Comparison of ENCODE assay signal across 22 cellular contexts in the genomic region with DNA sequence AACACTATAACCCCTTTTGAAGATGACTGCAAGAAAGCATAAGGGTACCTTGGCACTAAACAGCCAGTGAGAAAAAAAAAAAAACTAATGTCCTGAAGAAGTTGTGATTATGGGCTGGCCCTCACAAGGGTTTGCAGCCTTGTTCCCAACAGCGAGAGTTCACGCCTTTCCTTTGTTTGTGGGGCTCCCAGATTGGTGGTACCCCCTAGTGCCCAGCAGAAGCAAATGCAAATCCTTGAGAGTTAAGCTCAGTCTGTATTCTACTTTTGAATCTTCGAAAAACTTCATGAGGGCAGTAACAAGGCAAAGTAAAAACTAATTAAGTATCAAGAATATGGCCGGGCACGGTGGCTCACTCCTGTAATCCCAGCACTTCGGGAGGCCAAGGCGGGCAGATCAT.
A peak's percentile ranks its signal among the peaks of the same experiment; 100 is the strongest.
DNase-seq lines count a peak whose midpoint lies in the region; ATAC-seq, FAIRE-seq and TF ChIP-seq lines count a peak whose summit lies in the region.
"Had no signal": no experiment of that assay in that cellular context is flagged by ENCODE, and none has a peak within 500 bp of the region (broad histone marks: within the 10 kb centered on the region; RNA-seq: fewer than 3 reads in every experiment).

No MANE protein-coding gene starts in this region.

- POLR2A ChIA-PET in HepG2 (lab: Yijun Ruan, JAX), result no interaction called here

- H3K36me3 ChIP-seq in HepG2 (replicated peaks in 1 of 2; ENCODE audit: control insufficient read depth in 1 of 2, insufficient read depth in 2 of 2, low read length in 2 of 2), result no peaks in the 10 kb centered on the region
- no peaks in the 10 kb centered on the region for H3K36me3 ChIP-seq in right lobe of liver
- H3K36me3 ChIP-seq: prostate gland had no signal

- H3K4me1 ChIP-seq in HepG2 (ENCODE audit: insufficient read depth, low read length), result no peaks in the 10 kb centered on the region
- no peaks in the 10 kb centered on the region for H3K4me1 ChIP-seq in right lobe of liver
- H3K4me1 ChIP-seq: prostate gland had no signal

- intact Hi-C loops in HepG2 (cut with micrococcal nuclease; ENCODE audit: unreplicated experiment) (no loop called here), right lobe of liver (cut with DNase I) (no loop called here), CD14-positive monocyte (cut with micrococcal nuclease) (no loop called here)

- no peak overlapping the region for H3K4me3 Mint-ChIP-seq in CD14-positive monocyte
- H3K4me3 Mint-ChIP-seq: CD4-positive, alpha-beta memory T cell; IgD-negative memory B cell; natural killer cell; T-helper 2 cell treated with Interferon-gamma antibody and Interleukin-4, amounts not matched to agents 5 μg/mL and 100 μg/mL, for 36 hours had no signal

- TF ChIP-seq CTCF in HepG2 (CRISPR knock-in tag; IDR thresholded peaks at IDR 0.05), result peak; percentile 45
- peak in 1 of 4 donors; percentile 17 for TF ChIP-seq CTCF in right lobe of liver (IDR thresholded peaks at IDR 0.05)
- TF ChIP-seq CTCF in cardiac fibroblast (IDR thresholded peaks at IDR 0.05; ENCODE audit: low read depth, low read length), result peak; percentile 16
- no peak for TF ChIP-seq CTCF in CD14-positive monocyte (IDR thresholded peaks at IDR 0.05)

- no peak for TF ChIP-seq EP300 in HepG2 (IDR thresholded peaks at IDR 0.05; ENCODE audit: low read depth in 2 of 2, low read length in 2 of 2)
- TF ChIP-seq EP300 in HepG2 (CRISPR knock-in tag; IDR thresholded peaks at IDR 0.05; ENCODE audit: borderline replicate concordance), result no peak

- peaks cover 0 to 6% (median 3%) of the 10 kb centered on the region in 7 donors for H3K9me3 Mint-ChIP-seq in CD14-positive monocyte

- H3K79me2 ChIP-seq in HepG2 (ENCODE audit: insufficient read depth, low read length), result no peaks in the 10 kb centered on the region

- DNase-seq in HepG2 (ENCODE audit: low spot score), result peak; percentile 3
- DNase-seq in right lobe of liver, result no peak
- DNase-seq in MV-4-11 (lab: John Stamatoyannopoulos, UW), result peak; percentile 12
- no peak for DNase-seq in cardiac fibroblast (ENCODE audit: low read depth in 2 of 2)
- no peak for DNase-seq in CD14-positive monocyte (ENCODE audit: low spot score)
- no peak for DNase-seq in activated effector memory CD4-positive, alpha-beta T cell treated with Interleukin-2 at 50 U/mL for 16 hours
- no peak for DNase-seq in COLO829 (ENCODE audit: low spot score)
- DNase-seq in OCI-M1 (lab: John Stamatoyannopoulos, UW), result no peak
- DNase-seq: activated CD4-positive, alpha-beta T cell treated with anti-CD3 and anti-CD28 coated beads for 4 hours; activated CD8-positive, alpha-beta memory T cell treated with anti-CD3 and anti-CD28 coated beads, Interleukin-2, amount 50 U/mL, for 48 hours; activated naive CD4-positive, alpha-beta T cell; CD4-positive, alpha-beta memory T cell; dermis blood vessel endothelial cell; natural killer cell; NCI-H1417; stimulated activated naive CD8-positive, alpha-beta T cell treated with anti-CD3 and anti-CD28 coated beads, Interleukin-15, Interleukin-2, amounts not matched to agents 100 U/mL and 50 U/mL, for 24 hours; trophoblast cell had no signal

- 28% methylated on average over 7 of the region's 7 CpGs for WGBS in HepG2 (ENCODE audit: low lambda C conversion rate)
- 85% methylated on average over 6 of the region's 7 CpGs for WGBS in right lobe of liver (ENCODE audit: insufficient coverage, low coverage, low lambda C conversion rate, missing lambda C conversion rate)

- H3K36me3 Mint-ChIP-seq in CD14-positive monocyte, result no peaks in the 10 kb centered on the region
- H3K36me3 Mint-ChIP-seq: CD4-positive, alpha-beta memory T cell; IgD-negative memory B cell; natural killer cell had no signal

- no peak overlapping the region for H3K9ac ChIP-seq in HepG2 (ENCODE audit: insufficient read depth, low read depth, low read length)

- CTCF ChIA-PET in HepG2 (lab: Yijun Ruan, JAX; ENCODE audit: low intra/inter-chr PET ratio, low total read pairs), result no interaction called here

- no peaks in the 10 kb centered on the region for H3K27me3 Mint-ChIP-seq in CD14-positive monocyte (ENCODE audit: low read depth in 3 of 3)
- H3K27me3 Mint-ChIP-seq: CD4-positive, alpha-beta memory T cell; IgD-negative memory B cell had no signal

- no peak overlapping the region for H3K4me2 ChIP-seq in HepG2 (ENCODE audit: low read depth, low read length)

- no peaks in the 10 kb centered on the region for H4K20me1 ChIP-seq in HepG2 (ENCODE audit: insufficient read depth, low read length)

- TF ChIP-seq POLR2A in HepG2 (IDR thresholded peaks at IDR 0.05; ENCODE audit: insufficient read depth in 1 of 2, low read depth in 2 of 2, low read length in 2 of 2) (no peak), right lobe of liver (IDR thresholded peaks at IDR 0.05) (no peak)

- H3K27ac ChIP-seq in HepG2 (ENCODE audit: extremely low read length, insufficient read depth, low read length) (no peak overlapping the region), right lobe of liver (no peak overlapping the region)
- H3K27ac ChIP-seq: prostate gland had no signal

- H3K27ac Mint-ChIP-seq in CD14-positive monocyte, result peak overlapping the region in 1 of 7 donors; percentile 42
- H3K27ac Mint-ChIP-seq: IgD-negative memory B cell; natural killer cell; T-helper 2 cell treated with Interferon-gamma antibody and Interleukin-4, amounts not matched to agents 5 μg/mL and 100 μg/mL, for 36 hours had no signal

- no TSS peak for BruUV-seq in HepG2 (replicated peaks; lab: Mats Ljungman, UMichigan)

- H3K4me3 ChIP-seq in HepG2 (replicated peaks in 1 of 3; ENCODE audit: insufficient read depth in 1 of 3, low read depth in 2 of 3, low read length in 3 of 3), result no peak overlapping the region
- H3K4me3 ChIP-seq in right lobe of liver, result no peak overlapping the region
- no peak overlapping the region for H3K4me3 ChIP-seq in cardiac fibroblast (replicated peaks in 1 of 2; ENCODE audit: low read depth in 2 of 2, low read length in 2 of 2)
- H3K4me3 ChIP-seq: lung, prostate gland had no signal

- in situ Hi-C loops in HepG2 (cut with HindIII; ENCODE audit: extremely low pct_ligation_motif_present, low pct_unique_long_range_greater_than_20kb), result no loop called here

- no peak for TF ChIP-seq RAD21 in HepG2 (CRISPR knock-in tag; IDR thresholded peaks at IDR 0.05)

- ATAC-seq in HepG2, result peak; percentile 79
- ATAC-seq in right lobe of liver, result no peak
- ATAC-seq: natural killer cell; stimulated activated naive CD8-positive, alpha-beta T cell treated with anti-CD3 and anti-CD28 coated beads, Interleukin-15, Interleukin-2, amounts not matched to agents 100 U/mL and 50 U/mL, for 24 hours had no signal

- FAIRE-seq in HepG2 (lab: Jason Lieb, UNC), result no peak
- FAIRE-seq: A204.1 had no signal

- no peaks in the 10 kb centered on the region for H3K4me1 Mint-ChIP-seq in CD14-positive monocyte
- H3K4me1 Mint-ChIP-seq: CD4-positive, alpha-beta memory T cell; IgD-negative memory B cell; natural killer cell had no signal

- H3K9me3 ChIP-seq in HepG2 (ENCODE audit: low read length), result no peaks in the 10 kb centered on the region
- no peaks in the 10 kb centered on the region for H3K9me3 ChIP-seq in right lobe of liver
- H3K9me3 ChIP-seq: prostate gland had no signal

- no peak overlapping the region for H2AFZ ChIP-seq in HepG2 (ENCODE audit: low read length)

- no peaks in the 10 kb centered on the region for H3K27me3 ChIP-seq in HepG2 (ENCODE audit: control insufficient read depth in 1 of 2, insufficient read depth in 2 of 2, low read length in 2 of 2)
- no peaks in the 10 kb centered on the region for H3K27me3 ChIP-seq in right lobe of liver

TF ChIP-seq in HepG2, 621 proteins besides CTCF, POLR2A, EP300 and RAD21:
- TF ChIP-seq SMC3 (IDR thresholded peaks at IDR 0.05; ENCODE audit: low read length) (peak; percentile 19; the same call in 1 of the 2 replicates), STAG1 (CRISPR knock-in tag; IDR thresholded peaks at IDR 0.05) (peak; percentile 44; the same call in 1 of the 2 replicates), U2AF2 (IDR thresholded peaks at IDR 0.05; ENCODE audit: low read depth, low read length) (no peak)

Comparison
In these comparisons a context has a peak if more than half of its experiments do, and no peak if none do; other contexts are left out.
1. DNase-seq: peak in HepG2 (single experiment) and MV-4-11 (single experiment); none in right lobe of liver (0 of 3), cardiac fibroblast (0 of 2), CD14-positive monocyte (single experiment), activated effector memory CD4-positive, alpha-beta T cell treated with Interleukin-2 at 50 U/mL for 16 hours (single experiment), COLO829 (single experiment) and OCI-M1 (single experiment).